In the genomic region with DNA sequence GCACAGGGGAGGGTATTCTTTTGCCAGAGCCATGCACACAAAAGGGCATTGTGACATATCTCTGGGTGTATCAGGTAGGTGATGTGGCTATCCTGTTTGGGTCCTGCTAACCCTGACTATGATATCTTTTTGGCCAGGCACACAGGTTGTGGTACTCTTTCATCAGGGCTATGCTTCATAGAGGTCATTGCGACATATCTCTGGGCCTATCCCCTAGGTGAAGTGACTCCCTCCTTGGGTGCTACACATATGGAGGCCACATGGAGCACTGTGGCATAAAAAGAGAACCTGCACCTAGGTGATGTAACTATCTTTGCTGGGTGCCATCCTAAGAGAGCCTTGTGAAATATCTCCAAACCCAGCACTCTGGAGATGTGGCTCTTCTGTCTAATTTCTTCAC, we compare ENCODE assay signal across 24 cellular contexts.
A peak's percentile ranks its signal among the peaks of the same experiment; 100 is the strongest.
DNase-seq lines count a peak whose midpoint lies in the region; ATAC-seq, FAIRE-seq and TF ChIP-seq lines count a peak whose summit lies in the region.
"Had no signal": no experiment of that assay in that cellular context is flagged by ENCODE, and none has a peak within 500 bp of the region (broad histone marks: within the 10 kb centered on the region; RNA-seq: fewer than 3 reads in every experiment).

No MANE protein-coding gene starts in this region.

- TF ChIP-seq EP300 in HepG2 (IDR thresholded peaks at IDR 0.05; ENCODE audit: low read depth in 2 of 2, low read length in 2 of 2): no peak
- TF ChIP-seq EP300 in HepG2 (CRISPR knock-in tag; IDR thresholded peaks at IDR 0.05; ENCODE audit: borderline replicate concordance): no peak

- no peaks in the 10 kb centered on the region for H3K27me3 ChIP-seq in HepG2 (ENCODE audit: control insufficient read depth in 1 of 2, insufficient read depth in 2 of 2, low read length in 2 of 2)
- no peaks in the 10 kb centered on the region for H3K27me3 ChIP-seq in right lobe of liver
- H3K27me3 ChIP-seq in bronchial epithelial cell (ENCODE audit: control insufficient read depth, insufficient read depth, low read length): no peaks in the 10 kb centered on the region
- H3K27me3 ChIP-seq in foreskin keratinocyte: no peaks in the 10 kb centered on the region
- H3K27me3 ChIP-seq: BE2C; BLaER1 treated with 17β-estradiol and CSF1 and Interleukin-3, amounts not matched to agents 10 nM and 100 nM had no signal

- no peak overlapping the region for H3K4me2 ChIP-seq in HepG2 (ENCODE audit: low read depth, low read length)
- H3K4me2 ChIP-seq: A549; BLaER1 treated with 17β-estradiol and CSF1 and Interleukin-3, amounts not matched to agents 10 nM and 100 nM had no signal

- H3K9me3 ChIP-seq in HepG2 (ENCODE audit: low read length): peaks cover 9% of the 10 kb centered on the region; the same call in 1 of the 2 replicates
- no peaks in the 10 kb centered on the region for H3K9me3 ChIP-seq in right lobe of liver
- H3K9me3 ChIP-seq: A549; BE2C; BLaER1 treated with 17β-estradiol and CSF1 and Interleukin-3, amounts not matched to agents 10 nM and 100 nM had no signal

- no peaks in the 10 kb centered on the region for H4K20me1 ChIP-seq in HepG2 (ENCODE audit: insufficient read depth, low read length)
- H4K20me1 ChIP-seq: BLaER1 treated with 17β-estradiol and CSF1 and Interleukin-3, amounts not matched to agents 10 nM and 100 nM had no signal

- H3K79me2 ChIP-seq in HepG2 (ENCODE audit: insufficient read depth, low read length): no peaks in the 10 kb centered on the region

- CTCF ChIA-PET in HepG2 (lab: Yijun Ruan, JAX; ENCODE audit: low intra/inter-chr PET ratio, low total read pairs) (no interaction called here), Calu3 (lab: Charles Lee) (no interaction called here)

- no peak overlapping the region for H3K27ac Mint-ChIP-seq in Calu3 (ENCODE audit: unreplicated experiment)
- H3K27ac Mint-ChIP-seq: CD14-positive monocyte; CD4-positive, alpha-beta T cell; CD8-positive, alpha-beta memory T cell had no signal

- DNase-seq in HepG2 (ENCODE audit: low spot score) (no peak), right lobe of liver (no peak), bronchial epithelial cell (ENCODE audit: low read depth) (peak; percentile 29), foreskin keratinocyte (peak in 1 of 2 donors; percentile 49), Calu3 (no peak)
- DNase-seq: 8988T; ACHN; AML-193; BE2C; CD4-positive, alpha-beta T cell; CD8-positive, alpha-beta memory T cell; DMS53; DMS79 treated with DMSO at 0.1 percent for 48 hours; GF-D8; GM23248; H7; HCEC 1CT had no signal

- TF ChIP-seq POLR2A in HepG2 (IDR thresholded peaks at IDR 0.05; ENCODE audit: insufficient read depth in 1 of 2, low read depth in 2 of 2, low read length in 2 of 2) (no peak), right lobe of liver (IDR thresholded peaks at IDR 0.05) (no peak)

- no peak for ATAC-seq in HepG2
- ATAC-seq in right lobe of liver: no peak
- ATAC-seq in foreskin keratinocyte: peak; percentile 39
- no peak for ATAC-seq in GM18870 (IDR thresholded peaks at IDR 0.05; ENCODE audit: unreplicated experiment)
- ATAC-seq: A549 had no signal

- H3K4me3 Mint-ChIP-seq in Calu3 (ENCODE audit: low read depth, unreplicated experiment): no peak overlapping the region
- H3K4me3 Mint-ChIP-seq: CD14-positive monocyte; CD4-positive, alpha-beta T cell; CD8-positive, alpha-beta memory T cell had no signal

- H2AFZ ChIP-seq in HepG2 (ENCODE audit: low read length): no peak overlapping the region
- H2AFZ ChIP-seq: GM23248 had no signal

- H3K4me1 Mint-ChIP-seq in Calu3 (ENCODE audit: low read depth, unreplicated experiment): no peaks in the 10 kb centered on the region
- H3K4me1 Mint-ChIP-seq: CD14-positive monocyte; CD8-positive, alpha-beta memory T cell had no signal

- TF ChIP-seq CTCF in HepG2 (CRISPR knock-in tag; IDR thresholded peaks at IDR 0.05): no peak
- no peak for TF ChIP-seq CTCF in right lobe of liver (IDR thresholded peaks at IDR 0.05)
- peak; percentile 19 for TF ChIP-seq CTCF in bronchial epithelial cell (IDR thresholded peaks at IDR 0.05; ENCODE audit: insufficient read depth, low read length, severe bottlenecking)
- TF ChIP-seq CTCF in foreskin keratinocyte (conservative IDR thresholded peaks at IDR 0.05): peak; percentile 14
- no peak for TF ChIP-seq CTCF in Calu3 (IDR thresholded peaks at IDR 0.05; ENCODE audit: unreplicated experiment)

- H3K36me3 ChIP-seq in HepG2 (replicated peaks in 1 of 2; ENCODE audit: control insufficient read depth in 1 of 2, insufficient read depth in 2 of 2, low read length in 2 of 2) (no peaks in the 10 kb centered on the region), right lobe of liver (no peaks in the 10 kb centered on the region), bronchial epithelial cell (ENCODE audit: control insufficient read depth, insufficient read depth, low read length) (no peaks in the 10 kb centered on the region)
- H3K36me3 ChIP-seq: BE2C; BLaER1 treated with 17β-estradiol and CSF1 and Interleukin-3, amounts not matched to agents 10 nM and 100 nM had no signal

- no peak for FAIRE-seq in HepG2 (lab: Jason Lieb, UNC)
- FAIRE-seq in bronchial epithelial cell (lab: Jason Lieb, UNC): no peak
- FAIRE-seq: A549, GM12891, GM19239, H1 had no signal

- no peaks in the 10 kb centered on the region for H3K36me3 Mint-ChIP-seq in Calu3 (ENCODE audit: insufficient read depth, unreplicated experiment)
- H3K36me3 Mint-ChIP-seq: CD14-positive monocyte; CD8-positive, alpha-beta memory T cell had no signal

- no peaks in the 10 kb centered on the region for H3K27me3 Mint-ChIP-seq in Calu3 (ENCODE audit: unreplicated experiment)
- H3K27me3 Mint-ChIP-seq: CD4-positive, alpha-beta T cell; CD8-positive, alpha-beta memory T cell had no signal

- WGBS in HepG2 (ENCODE audit: low lambda C conversion rate): no CpG with 5 or more reads among the region's 1 CpG
- WGBS in right lobe of liver (ENCODE audit: insufficient coverage, low coverage, low lambda C conversion rate, missing lambda C conversion rate): no CpG with 5 or more reads among the region's 1 CpG

- no peak overlapping the region for H3K9ac ChIP-seq in HepG2 (ENCODE audit: insufficient read depth, low read depth, low read length)
- H3K9ac ChIP-seq: BLaER1 treated with 17β-estradiol and CSF1 and Interleukin-3, amounts not matched to agents 10 nM and 100 nM; GM23248 had no signal

- in situ Hi-C loops in HepG2 (cut with HindIII; ENCODE audit: extremely low pct_ligation_motif_present, low pct_unique_long_range_greater_than_20kb): no loop called here

- no peak for TF ChIP-seq RAD21 in HepG2 (CRISPR knock-in tag; IDR thresholded peaks at IDR 0.05)

- H3K27ac ChIP-seq in HepG2 (ENCODE audit: extremely low read length, insufficient read depth, low read length) (no peak overlapping the region), right lobe of liver (no peak overlapping the region), foreskin keratinocyte (no peak overlapping the region)
- H3K27ac ChIP-seq: A549; BLaER1 treated with 17β-estradiol and CSF1 and Interleukin-3, amounts not matched to agents 10 nM and 100 nM; GM23248 had no signal

- no TSS peak for BruUV-seq in HepG2 (replicated peaks; lab: Mats Ljungman, UMichigan)
- BruUV-seq in Calu3 (replicated peaks; lab: Mats Ljungman, UMichigan): no TSS peak

- POLR2A ChIA-PET in HepG2 (lab: Yijun Ruan, JAX): no interaction called here

- H3K9me3 Mint-ChIP-seq in Calu3 (ENCODE audit: low read depth, unreplicated experiment): no peaks in the 10 kb centered on the region
- H3K9me3 Mint-ChIP-seq: CD4-positive, alpha-beta T cell; CD8-positive, alpha-beta memory T cell had no signal

- intact Hi-C loops in HepG2 (cut with micrococcal nuclease; ENCODE audit: unreplicated experiment): no loop called here
- intact Hi-C loops in right lobe of liver (cut with DNase I): no loop called here
- intact Hi-C loops in Calu3 (cut with micrococcal nuclease; ENCODE audit: unreplicated experiment): no loop called here

- no peak overlapping the region for H3K4me3 ChIP-seq in HepG2 (replicated peaks in 1 of 3; ENCODE audit: insufficient read depth in 1 of 3, low read depth in 2 of 3, low read length in 3 of 3)
- no peak overlapping the region for H3K4me3 ChIP-seq in right lobe of liver
- no peak overlapping the region for H3K4me3 ChIP-seq in bronchial epithelial cell (ENCODE audit: low read depth, low read length)
- H3K4me3 ChIP-seq: A549; BLaER1 treated with 17β-estradiol and CSF1 and Interleukin-3, amounts not matched to agents 10 nM and 100 nM; GM23248 had no signal

- no peaks in the 10 kb centered on the region for H3K4me1 ChIP-seq in HepG2 (ENCODE audit: insufficient read depth, low read length)
- no peaks in the 10 kb centered on the region for H3K4me1 ChIP-seq in right lobe of liver
- H3K4me1 ChIP-seq in foreskin keratinocyte: no peaks in the 10 kb centered on the region
- H3K4me1 ChIP-seq: A549; BE2C; BLaER1 treated with 17β-estradiol and CSF1 and Interleukin-3, amounts not matched to agents 10 nM and 100 nM had no signal

TF ChIP-seq in HepG2, 621 proteins besides CTCF, POLR2A, EP300 and RAD21:
- TF ChIP-seq HES4 (CRISPR knock-in tag; IDR thresholded peaks at IDR 0.05; ENCODE audit: borderline replicate concordance) (no peak), CEBPB (IDR thresholded peaks at IDR 0.05; ENCODE audit: borderline replicate concordance, low read depth, low read length) (0 out of 2 replicates have a peak, but pooled peaks have one; percentile 2)

Comparison
In these comparisons a context has a peak if more than half of its experiments do, and no peak if none do; other contexts are left out.
1. CTCF ChIP-seq: peak in bronchial epithelial cell (single experiment) and foreskin keratinocyte (single experiment); none in HepG2 (single experiment), right lobe of liver (0 of 4) and Calu3 (single experiment).